16 cellular contexts compared by ENCODE assay signal in genomic region chr4:118758293-118758692, GRCh38.
DNase-seq lines count a peak whose midpoint lies in the region; ATAC-seq, FAIRE-seq and TF ChIP-seq lines count a peak whose summit lies in the region.
"Had no signal": no experiment of that assay in that cellular context is flagged by ENCODE, and none has a peak within 500 bp of the region (broad histone marks: within the 10 kb centered on the region; RNA-seq: fewer than 3 reads in every experiment).

No MANE protein-coding gene starts in this region.

- no peaks in the 10 kb centered on the region for H3K9me3 Mint-ChIP-seq in GM23338
- H3K9me3 Mint-ChIP-seq: activated naive CD4-positive, alpha-beta T cell treated with anti-CD3 and anti-CD28 coated beads, Interleukin-2, amount 10 ng/mL, durations not matched to agents 7 days and 5 days had no signal

- H3K4me3 Mint-ChIP-seq in GM23338, result no peak overlapping the region
- H3K4me3 Mint-ChIP-seq: activated naive CD4-positive, alpha-beta T cell treated with anti-CD3 and anti-CD28 coated beads, Interleukin-2, amount 10 ng/mL, durations not matched to agents 7 days and 5 days had no signal

- H2AFZ ChIP-seq in GM23338, result no peak overlapping the region

- no peaks in the 10 kb centered on the region for H4K20me1 ChIP-seq in GM23338 (replicated peaks; ENCODE audit: insufficient read depth)

- H3K4me1 Mint-ChIP-seq in GM23338, result peaks cover 20% of the 10 kb centered on the region; the same call in 2 of the 3 replicates
- H3K4me1 Mint-ChIP-seq: activated naive CD4-positive, alpha-beta T cell treated with anti-CD3 and anti-CD28 coated beads, Interleukin-2, amount 10 ng/mL, durations not matched to agents 7 days and 5 days had no signal

- H3K36me3 Mint-ChIP-seq in GM23338 (ENCODE audit: low read depth), result no peaks in the 10 kb centered on the region

- H3K9ac ChIP-seq in skeletal muscle tissue (ENCODE audit: low read depth in 1 of 3, low read length in 3 of 3), result no peak overlapping the region

- TF ChIP-seq CTCF in GM23338 (conservative IDR thresholded peaks at IDR 0.05; ENCODE audit: low read depth in 2 of 2) (no peak), body of pancreas (IDR thresholded peaks at IDR 0.05) (no peak), left ventricle myocardium inferior (IDR thresholded peaks at IDR 0.05; ENCODE audit: borderline replicate concordance) (no peak)

- H3K4me2 ChIP-seq in GM23338, result no peak overlapping the region

- intact Hi-C loops in body of pancreas (cut with DNase I) (no loop called here), left ventricle myocardium inferior (cut with micrococcal nuclease) (no loop called here)

- H3K27me3 Mint-ChIP-seq in GM23338 (ENCODE audit: insufficient read depth, low read depth, poor library complexity), result no peaks in the 10 kb centered on the region
- H3K27me3 Mint-ChIP-seq: activated naive CD4-positive, alpha-beta T cell treated with anti-CD3 and anti-CD28 coated beads, Interleukin-2, amount 10 ng/mL, durations not matched to agents 7 days and 5 days had no signal

- DNase-seq in GM23338 (ENCODE audit: low spot score) (no peak), body of pancreas (no peak), left ventricle myocardium inferior (no peak), cerebellar cortex (ENCODE audit: low spot score) (no peak), cerebellum (ENCODE audit: low spot score) (no peak), GM12891 (ENCODE audit: insufficient read length, low spot score) (no peak)
- DNase-seq: activated naive CD4-positive, alpha-beta T cell treated with anti-CD3 and anti-CD28 coated beads, Interleukin-2, amount 10 ng/mL, durations not matched to agents 7 days and 5 days; central memory CD4-positive, alpha-beta T cell; KG1; NCI-H1417 treated with DMSO at 0.1 percent for 48 hours; stimulated activated naive CD8-positive, alpha-beta T cell treated with anti-CD3 and anti-CD28 coated beads, Interleukin-15, Interleukin-2, amounts not matched to agents 100 U/mL and 50 U/mL, for 24 hours; SW 1271 had no signal

- no peaks in the 10 kb centered on the region for H3K79me2 ChIP-seq in GM23338 (replicated peaks; ENCODE audit: insufficient read depth)

- H3K9me2 ChIP-seq in GM23338 (ENCODE audit: insufficient read depth), result no peaks in the 10 kb centered on the region

- H3K9me3 ChIP-seq in body of pancreas (no peaks in the 10 kb centered on the region), left ventricle myocardium inferior (replicated peaks) (no peaks in the 10 kb centered on the region), skeletal muscle tissue (ENCODE audit: control insufficient read depth in 3 of 3, low read length in 3 of 3) (no peaks in the 10 kb centered on the region)

- H3F3A ChIP-seq in GM23338 (replicated peaks; ENCODE audit: low read depth), result no peaks in the 10 kb centered on the region

- FAIRE-seq in GM12891 (lab: Jason Lieb, UNC), result no peak
- FAIRE-seq: endothelial cell of umbilical vein, H54 had no signal

- H3K27ac Mint-ChIP-seq in GM23338, result no peak overlapping the region
- H3K27ac Mint-ChIP-seq: activated naive CD4-positive, alpha-beta T cell treated with anti-CD3 and anti-CD28 coated beads, Interleukin-2, amount 10 ng/mL, durations not matched to agents 7 days and 5 days had no signal

- H3K27me3 ChIP-seq in GM23338 (ENCODE audit: insufficient read depth) (no peaks in the 10 kb centered on the region), body of pancreas (no peaks in the 10 kb centered on the region), left ventricle myocardium inferior (ENCODE audit: low read depth) (no peaks in the 10 kb centered on the region), skeletal muscle tissue (ENCODE audit: control insufficient read depth in 3 of 3, insufficient read depth in 3 of 3, low read length in 3 of 3) (no peaks in the 10 kb centered on the region)

- 46 to 48% methylated on average over 5 of the region's 5 CpGs for WGBS in body of pancreas, 2 donors

- H3K27ac ChIP-seq in GM23338 (ENCODE audit: low read depth) (0 out of 2 replicates have a peak overlapping the region, but pooled peaks have one; percentile 28), body of pancreas (peak overlapping the region in 1 of 4 donors; percentile 26), left ventricle myocardium inferior (replicated peaks) (peak overlapping the region; percentile 89), skeletal muscle tissue (ENCODE audit: low read depth, low read length) (peak overlapping the region; percentile 41)

- H3K4me3 ChIP-seq in GM23338 (no peak overlapping the region), body of pancreas (no peak overlapping the region), left ventricle myocardium inferior (no peak overlapping the region), skeletal muscle tissue (ENCODE audit: low read length in 3 of 3) (no peak overlapping the region)

- TF ChIP-seq POLR2A in body of pancreas (IDR thresholded peaks at IDR 0.05), result no peak
- TF ChIP-seq POLR2A in GM12891 (IDR thresholded peaks at IDR 0.05; ENCODE audit: low read depth, low read length), result no peak

- H3K4me1 ChIP-seq in GM23338 (ENCODE audit: insufficient read depth), result peaks cover 10% of the 10 kb centered on the region
- H3K4me1 ChIP-seq in body of pancreas, result peaks cover 47% of the 10 kb centered on the region
- H3K4me1 ChIP-seq in left ventricle myocardium inferior, result peaks cover 100% of the 10 kb centered on the region
- peaks cover 0 to 18% (median 0%) of the 10 kb centered on the region in 3 donors for H3K4me1 ChIP-seq in skeletal muscle tissue (ENCODE audit: control insufficient read depth in 3 of 3, insufficient read depth in 3 of 3, low read length in 3 of 3)

- 0 out of 2 replicates have a peak, but pooled peaks cover 4% of the 10 kb centered on the region for H3K36me3 ChIP-seq in GM23338 (ENCODE audit: insufficient read depth)
- H3K36me3 ChIP-seq in body of pancreas (replicated peaks in 1 of 2; ENCODE audit: insufficient read depth in 1 of 2, low read depth in 2 of 2), result peaks cover 0 to 4% of the 10 kb centered on the region in 2 donors
- peaks cover 6% of the 10 kb centered on the region for H3K36me3 ChIP-seq in left ventricle myocardium inferior
- H3K36me3 ChIP-seq in skeletal muscle tissue (ENCODE audit: control insufficient read depth in 3 of 3, insufficient read depth in 3 of 3, low read length in 3 of 3), result no peaks in the 10 kb centered on the region

- ATAC-seq in GM23338 (no peak), body of pancreas (peak; percentile 37), HG02763 (IDR thresholded peaks at IDR 0.05; ENCODE audit: unreplicated experiment) (no peak)
- ATAC-seq: stimulated activated naive CD8-positive, alpha-beta T cell treated with anti-CD3 and anti-CD28 coated beads, Interleukin-15, Interleukin-2, amounts not matched to agents 100 U/mL and 50 U/mL, for 24 hours had no signal

TF ChIP-seq in GM23338, 12 proteins besides CTCF, POLR2A, EP300 and RAD21:
- no peak for TF ChIP-seq EZH2 (IDR thresholded peaks at IDR 0.05; ENCODE audit: low read depth, unreplicated experiment)
- TF ChIP-seq POLR2AphosphoS5 (IDR thresholded peaks at IDR 0.05; ENCODE audit: low read depth), result no peak

TF ChIP-seq in GM12891, 5 proteins besides CTCF, POLR2A, EP300 and RAD21:
- no peak for TF ChIP-seq SPI1 (IDR thresholded peaks at IDR 0.05; ENCODE audit: low read depth, low read length)
- no peak for TF ChIP-seq TAF1 (IDR thresholded peaks at IDR 0.05; ENCODE audit: low read depth, low read length)
- TF ChIP-seq POU2F2 (IDR thresholded peaks at IDR 0.05; ENCODE audit: low read depth, low read length), result no peak
- TF ChIP-seq POLR2AphosphoS5 (IDR thresholded peaks at IDR 0.05; ENCODE audit: low read depth, low read length), result no peak
- TF ChIP-seq PAX5 (IDR thresholded peaks at IDR 0.05; ENCODE audit: insufficient read depth, low read length, severe bottlenecking), result no peak
